8 cellular contexts compared by ENCODE assay signal in the genomic region with DNA sequence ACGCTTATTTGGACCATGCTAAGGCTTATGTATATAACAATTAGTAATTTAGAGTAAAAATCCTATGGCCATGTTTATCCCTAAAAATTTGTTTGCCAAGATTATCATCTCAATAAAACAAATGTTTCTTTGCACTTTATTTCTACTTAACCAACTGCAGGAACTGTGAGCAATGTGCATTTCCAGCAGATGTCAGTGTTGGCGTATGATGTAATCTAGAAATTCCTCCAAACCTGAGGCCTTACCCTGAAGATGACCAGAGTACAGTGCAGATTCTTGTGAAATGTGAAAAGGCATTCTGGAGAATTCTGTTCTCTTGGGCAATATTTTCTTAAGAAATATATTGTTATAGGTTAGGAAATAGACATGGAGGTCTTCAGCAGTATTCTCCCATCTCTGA.
A peak's percentile ranks its signal among the peaks of the same experiment; 100 is the strongest.
DNase-seq lines count a peak whose midpoint lies in the region; ATAC-seq, FAIRE-seq and TF ChIP-seq lines count a peak whose summit lies in the region.

No MANE protein-coding gene starts in this region.

- no peaks in the 10 kb centered on the region for H3K9me1 ChIP-seq in K562 (ENCODE audit: control insufficient read depth, insufficient read depth, low read length)

- ATAC-seq in HG02571 (IDR thresholded peaks at IDR 0.05; ENCODE audit: unreplicated experiment) (peak; percentile 56), K562 (peak; percentile 72), left lung (peak; percentile 75)

- H3K36me3 ChIP-seq in K562 (ENCODE audit: control insufficient read depth, insufficient read depth, low read length), result no peaks in the 10 kb centered on the region
- H3K36me3 ChIP-seq in left lung, result no peaks in the 10 kb centered on the region
- peaks cover 8% of the 10 kb centered on the region; the same call in 1 of the 2 replicates for H3K36me3 ChIP-seq in MG63

- no peak for TF ChIP-seq POLR2A in K562 (conservative IDR thresholded peaks at IDR 0.05)

- H3K4me1 ChIP-seq in K562 (replicated peaks in 1 of 2; ENCODE audit: control insufficient read depth in 2 of 2, insufficient read depth in 2 of 2, low read length in 2 of 2), result peaks cover 0 to 3% of the 10 kb centered on the region in 2 experiments; a peak in 1 of 5 replicates
- peaks cover 0 to 6% of the 10 kb centered on the region in 2 donors for H3K4me1 ChIP-seq in left lung

- H3K27me3 Mint-ChIP-seq in activated CD4-positive, alpha-beta memory T cell treated with anti-CD3 and anti-CD28 coated beads for 36 hours, result no peaks in the 10 kb centered on the region
- H3K27me3 Mint-ChIP-seq in activated CD4-positive, alpha-beta memory T cell treated with anti-CD3 and anti-CD28 coated beads, Interleukin-2, amount 10 ng/mL, durations not matched to agents 7 days and 5 days, result peaks cover 10% of the 10 kb centered on the region

- no peaks in the 10 kb centered on the region for H3K36me3 Mint-ChIP-seq in activated CD4-positive, alpha-beta memory T cell treated with anti-CD3 and anti-CD28 coated beads for 36 hours
- no peaks in the 10 kb centered on the region for H3K36me3 Mint-ChIP-seq in activated CD4-positive, alpha-beta memory T cell treated with anti-CD3 and anti-CD28 coated beads, Interleukin-2, amount 10 ng/mL, durations not matched to agents 7 days and 5 days (ENCODE audit: low read depth)

- intact Hi-C loops in activated CD4-positive, alpha-beta memory T cell treated with anti-CD3 and anti-CD28 coated beads for 36 hours (cut with micrococcal nuclease), result loop anchor here (1.0 kb wide), 2 partner anchors 50 to 100 kb away; no protein-coding TSS in a partner anchor
- intact Hi-C loops in K562 (cut with micrococcal nuclease) (loop anchor here (1.0 to 5.0 kb wide), 4 partner anchors 50 to 542 kb away; no protein-coding TSS in a partner anchor), left lung (cut with DNase I) (loop anchor here in 1 of 2 donors (10.0 kb wide), 1 partner anchor 50 kb away; no protein-coding TSS in a partner anchor)

- TF ChIP-seq CTCF in K562 (IDR thresholded peaks at IDR 0.05 in 2 of 3, conservative IDR thresholded peaks at IDR 0.05 in 1 of 3; ENCODE audit: insufficient read depth in 2 of 3, low read depth in 1 of 3, low read length in 3 of 3), result peak; percentile 60 to 75 (median 67)
- TF ChIP-seq CTCF in left lung (IDR thresholded peaks at IDR 0.05), result peak; percentile 28 to 49

- BruUV-seq in K562 (replicated peaks; lab: Mats Ljungman, UMichigan), result no TSS peak

- peak; percentile 24 for DNase-seq in activated CD4-positive, alpha-beta memory T cell treated with anti-CD3 and anti-CD28 coated beads for 36 hours
- no peak for DNase-seq in activated CD4-positive, alpha-beta memory T cell treated with anti-CD3 and anti-CD28 coated beads, Interleukin-2, amount 10 ng/mL, durations not matched to agents 7 days and 5 days
- peak; percentile 5 for DNase-seq in NCI-H146 treated with DMSO at 0.1 percent for 48 hours (lab: John Stamatoyannopoulos, UW; ENCODE audit: unreplicated experiment)
- DNase-seq in K562 (ENCODE audit: extremely low read depth in 1 of 4, low spot score in 3 of 4), result peak in 2 of 4 experiments; percentile 37 to 64
- DNase-seq in left lung, result no peak
- DNase-seq in MG63, result no peak
- DNase-seq in middle frontal gyrus (ENCODE audit: extremely low spot score, low spot score), result no peak

- H3K9me3 ChIP-seq in K562 (replicated peaks; ENCODE audit: control insufficient read depth, insufficient read depth, low read depth, low read length) (no peaks in the 10 kb centered on the region), left lung (no peaks in the 10 kb centered on the region), MG63 (peaks cover 2% of the 10 kb centered on the region; the same call in 1 of the 2 replicates)

- POLR2A ChIA-PET in activated CD4-positive, alpha-beta memory T cell treated with anti-CD3 and anti-CD28 coated beads for 36 hours (lab: Charles Lee), result no interaction called here
- POLR2A ChIA-PET in activated CD4-positive, alpha-beta memory T cell treated with anti-CD3 and anti-CD28 coated beads, Interleukin-2, amount 10 ng/mL, durations not matched to agents 7 days and 5 days (lab: Charles Lee), result no interaction called here
- POLR2A ChIA-PET in K562 (lab: Yijun Ruan, JAX), result no interaction called here

- peaks cover 12% of the 10 kb centered on the region for H3K4me1 Mint-ChIP-seq in activated CD4-positive, alpha-beta memory T cell treated with anti-CD3 and anti-CD28 coated beads for 36 hours (ENCODE audit: low read depth)
- peaks cover 10% of the 10 kb centered on the region for H3K4me1 Mint-ChIP-seq in activated CD4-positive, alpha-beta memory T cell treated with anti-CD3 and anti-CD28 coated beads, Interleukin-2, amount 10 ng/mL, durations not matched to agents 7 days and 5 days

- no peak overlapping the region for H3K27ac ChIP-seq in K562 (ENCODE audit: extremely low read depth, low read depth, low read length)
- no peak overlapping the region for H3K27ac ChIP-seq in left lung

- H3K27me3 ChIP-seq in K562 (ENCODE audit: control insufficient read depth in 2 of 2, insufficient read depth in 2 of 2, low read length in 2 of 2), result no peaks in the 10 kb centered on the region
- H3K27me3 ChIP-seq in left lung, result no peaks in the 10 kb centered on the region
- H3K27me3 ChIP-seq in MG63, result no peaks in the 10 kb centered on the region

- no peak overlapping the region for H3K4me3 ChIP-seq in K562
- no peak overlapping the region for H3K4me3 ChIP-seq in left lung
- no peak overlapping the region for H3K4me3 ChIP-seq in MG63

- H2AFZ ChIP-seq in K562 (ENCODE audit: low read depth, low read length), result no peak overlapping the region

- H3K4me2 ChIP-seq in K562 (ENCODE audit: insufficient read depth, low read length), result no peak overlapping the region

- peak; percentile 76 to 90 for TF ChIP-seq RAD21 in K562 (CRISPR knock-in tag; conservative IDR thresholded peaks at IDR 0.05 in 1 of 2, IDR thresholded peaks at IDR 0.05 in 1 of 2)

- 69% methylated on average over 2 of the region's 2 CpGs for WGBS in K562 (ENCODE audit: insufficient coverage, low coverage, missing lambda C conversion rate)

- TF ChIP-seq EP300 in K562 (IDR thresholded peaks at IDR 0.05; ENCODE audit: low read length), result no peak

- H3K9me3 Mint-ChIP-seq in activated CD4-positive, alpha-beta memory T cell treated with anti-CD3 and anti-CD28 coated beads for 36 hours, result no peaks in the 10 kb centered on the region
- H3K9me3 Mint-ChIP-seq in activated CD4-positive, alpha-beta memory T cell treated with anti-CD3 and anti-CD28 coated beads, Interleukin-2, amount 10 ng/mL, durations not matched to agents 7 days and 5 days, result no peaks in the 10 kb centered on the region

- CTCF ChIA-PET in activated CD4-positive, alpha-beta memory T cell treated with anti-CD3 and anti-CD28 coated beads for 36 hours (lab: Charles Lee), result interaction anchor here (0.6 to 1.0 kb wide), 2 partner anchors 98 to 100 kb away, joined by 3 to 6 read pairs; no protein-coding TSS in a partner anchor
- CTCF ChIA-PET in activated CD4-positive, alpha-beta memory T cell treated with anti-CD3 and anti-CD28 coated beads, Interleukin-2, amount 10 ng/mL, durations not matched to agents 7 days and 5 days (lab: Charles Lee), result interaction anchor here (2.4 kb wide), 1 partner anchor 99 kb away, joined by 9 read pairs; no protein-coding TSS in a partner anchor
- CTCF ChIA-PET in K562 (lab: Yijun Ruan, JAX; ENCODE audit: low intra/inter-chr PET ratio), result interaction anchor here (0.8 to 1.2 kb wide), 3 partner anchors 50 to 487 kb away, joined by 3 to 7 read pairs (median 6); no protein-coding TSS in a partner anchor

- no peak overlapping the region for H3K9ac ChIP-seq in K562 (ENCODE audit: insufficient read depth in 1 of 2, low read depth in 2 of 2, low read length in 2 of 2)

- no peaks in the 10 kb centered on the region for H4K20me1 ChIP-seq in K562 (replicated peaks; ENCODE audit: control insufficient read depth, insufficient read depth, low read length)

- peak; percentile 77 for FAIRE-seq in K562 (lab: Jason Lieb, UNC)

- H3K4me3 Mint-ChIP-seq in activated CD4-positive, alpha-beta memory T cell treated with anti-CD3 and anti-CD28 coated beads for 36 hours, result no peak overlapping the region
- no peak overlapping the region for H3K4me3 Mint-ChIP-seq in activated CD4-positive, alpha-beta memory T cell treated with anti-CD3 and anti-CD28 coated beads, Interleukin-2, amount 10 ng/mL, durations not matched to agents 7 days and 5 days

- H3K27ac Mint-ChIP-seq in activated CD4-positive, alpha-beta memory T cell treated with anti-CD3 and anti-CD28 coated beads for 36 hours, result no peak overlapping the region
- H3K27ac Mint-ChIP-seq in activated CD4-positive, alpha-beta memory T cell treated with anti-CD3 and anti-CD28 coated beads, Interleukin-2, amount 10 ng/mL, durations not matched to agents 7 days and 5 days, result no peak overlapping the region

- in situ Hi-C loops in K562 (cut with MboI), result no loop called here

- no peaks in the 10 kb centered on the region; the same call in 2 of the 3 replicates for H3K79me2 ChIP-seq in K562 (ENCODE audit: control insufficient read depth, insufficient read depth, low read length)

TF ChIP-seq in K562, 482 proteins besides CTCF, POLR2A, EP300 and RAD21 (continues in another document):
- no peak for TF ChIP-seq ELF2 (CRISPR knock-in tag; IDR thresholded peaks at IDR 0.05)
- TF ChIP-seq SMC3 (conservative IDR thresholded peaks at IDR 0.05; ENCODE audit: insufficient read depth, low read depth, low read length), result peak; percentile 60
- TF ChIP-seq ZNF766 (CRISPR knock-in tag; conservative IDR thresholded peaks at IDR 0.05), result no peak
- TF ChIP-seq ARID2 (IDR thresholded peaks at IDR 0.05), result peak; percentile 54; the same call in 1 of the 2 replicates
- TF ChIP-seq HES1 (IDR thresholded peaks at IDR 0.05; ENCODE audit: low read depth), result no peak
- TF ChIP-seq, protein P1, sequence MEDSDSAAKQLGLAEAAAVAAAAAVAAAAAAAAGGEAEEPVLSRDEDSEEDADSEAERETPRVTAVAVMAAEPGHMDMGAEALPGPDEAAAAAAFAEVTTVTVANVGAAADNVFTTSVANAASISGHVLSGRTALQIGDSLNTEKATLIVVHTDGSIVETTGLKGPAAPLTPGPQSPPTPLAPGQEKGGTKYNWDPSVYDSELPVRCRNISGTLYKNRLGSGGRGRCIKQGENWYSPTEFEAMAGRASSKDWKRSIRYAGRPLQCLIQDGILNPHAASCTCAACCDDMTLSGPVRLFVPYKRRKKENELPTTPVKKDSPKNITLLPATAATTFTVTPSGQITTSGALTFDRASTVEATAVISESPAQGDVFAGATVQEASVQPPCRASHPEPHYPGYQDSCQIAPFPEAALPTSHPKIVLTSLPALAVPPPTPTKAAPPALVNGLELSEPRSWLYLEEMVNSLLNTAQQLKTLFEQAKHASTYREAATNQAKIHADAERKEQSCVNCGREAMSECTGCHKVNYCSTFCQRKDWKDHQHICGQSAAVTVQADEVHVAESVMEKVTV (CRISPR knock-in tag; IDR thresholded peaks at IDR 0.05), result peak; percentile 68
- no peak for TF ChIP-seq ZNF143 (CRISPR knock-in tag; IDR thresholded peaks at IDR 0.05)

Comparison
In these comparisons a context has a peak if more than half of its experiments do, and no peak if none do; other contexts are left out.
1. DNase-seq: peak in activated CD4-positive, alpha-beta memory T cell treated with anti-CD3 and anti-CD28 coated beads for 36 hours (single experiment) and NCI-H146 treated with DMSO at 0.1 percent for 48 hours (single experiment); none in activated CD4-positive, alpha-beta memory T cell treated with anti-CD3 and anti-CD28 coated beads, Interleukin-2, amount 10 ng/mL, durations not matched to agents 7 days and 5 days (single experiment), left lung (0 of 2), MG63 (single experiment) and middle frontal gyrus (single experiment).
2. Peak in every context shown above with its lines, with median percentiles within 50 percentile points of each other: ATAC-seq.